1 cellular context compared by ENCODE assay signal in the genomic region with DNA sequence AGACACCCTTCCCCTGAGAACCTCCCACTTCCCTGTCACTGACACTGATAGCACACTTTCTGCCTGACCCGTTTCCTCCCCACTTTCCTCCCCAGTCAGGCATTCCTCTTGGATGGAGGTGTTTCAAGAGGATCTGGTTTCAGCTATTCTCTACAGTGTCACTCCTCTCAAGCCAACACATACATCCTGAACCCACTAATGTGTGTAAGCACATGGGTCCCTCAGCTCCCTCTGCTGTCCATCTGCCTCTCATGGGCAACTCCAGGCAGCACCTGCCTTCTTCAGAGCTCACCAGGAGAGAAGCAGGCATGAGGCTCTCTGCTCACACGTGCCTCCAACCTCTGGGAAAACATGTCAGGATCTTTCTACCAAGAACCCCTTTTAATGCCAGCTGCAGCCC.
TF ChIP-seq lines count a peak whose summit lies in the region.

No MANE protein-coding gene starts in this region.

TF ChIP-seq in H1, 55 proteins besides CTCF, POLR2A, EP300 and RAD21 (continued from another document):
- TF ChIP-seq POU5F1 (IDR thresholded peaks at IDR 0.05; ENCODE audit: low read depth, low read length) (no peak), TCF12 (IDR thresholded peaks at IDR 0.05; ENCODE audit: low read depth, low read length) (no peak)
TF ChIP-seq in H1: peak in this region for 1.
